19 cellular contexts compared by ENCODE assay signal in genomic region chr13:75197803-75198202, GRCh38.
"Had no signal": no experiment of that assay in that cellular context is flagged by ENCODE, and none has a peak within 500 bp of the region (broad histone marks: within the 10 kb centered on the region; RNA-seq: fewer than 3 reads in every experiment).

No MANE protein-coding gene starts in this region.

- DNase-seq: activated CD4-positive, alpha-beta T cell treated with anti-CD3 and anti-CD28 coated beads for 1 hour; activated gamma-delta T cell treated with Interleukin-2 at 50 U/mL for 16 hours; adrenal gland; effector CD4-positive, alpha-beta T cell; head of caudate nucleus; naive thymus-derived CD4-positive, alpha-beta T cell; occipital lobe; stimulated activated CD4-positive, alpha-beta T cell treated with anti-CD3 and anti-CD28 coated beads, Interleukin-2, amount 100 ng/mL, for 48 hours; T1000; transverse colon; WERI-Rb-1 had no signal

- H3K4me1 ChIP-seq: adrenal gland, prostate gland, transverse colon had no signal

- H3K36me3 Mint-ChIP-seq: activated naive CD4-positive, alpha-beta T cell treated with anti-CD3 and anti-CD28 coated beads, Interleukin-2, amount 50 U/mL, for 72 hours; memory B cell; naive thymus-derived CD4-positive, alpha-beta T cell had no signal

- H3K27ac Mint-ChIP-seq: activated naive CD4-positive, alpha-beta T cell treated with anti-CD3 and anti-CD28 coated beads, Interleukin-2, amount 50 U/mL, for 72 hours; activated T-helper 1 cell treated with anti-CD3 and anti-CD28 coated beads, Interleukin-12 subunit alpha, Interleukin-12 subunit beta, Interleukin-2, Interleukin-4 antibody, amounts not matched to agents 30 ng/mL and 10 ng/mL and 1 ng/mL, durations not matched to agents 14 hours and 24 hours and 36 hours; memory B cell; naive thymus-derived CD4-positive, alpha-beta T cell; stimulated activated naive CD8-positive, alpha-beta T cell treated with anti-CD3 and anti-CD28 coated beads, Interleukin-15, Interleukin-2, amounts not matched to agents 100 ng/mL and 50 ng/mL, for 24 hours had no signal

- H3K4me3 ChIP-seq: adrenal gland, prostate gland, right atrium auricular region, transverse colon, vagina had no signal

- H3K4me3 Mint-ChIP-seq: activated T-helper 1 cell treated with anti-CD3 and anti-CD28 coated beads, Interleukin-12 subunit alpha, Interleukin-12 subunit beta, Interleukin-2, Interleukin-4 antibody, amounts not matched to agents 30 ng/mL and 10 ng/mL and 1 ng/mL, durations not matched to agents 14 hours and 24 hours and 36 hours; memory B cell; naive thymus-derived CD4-positive, alpha-beta T cell; stimulated activated naive CD8-positive, alpha-beta T cell treated with anti-CD3 and anti-CD28 coated beads, Interleukin-15, Interleukin-2, amounts not matched to agents 100 ng/mL and 50 ng/mL, for 24 hours had no signal

- ATAC-seq: activated naive CD4-positive, alpha-beta T cell treated with anti-CD3 and anti-CD28 coated beads, Interleukin-2, amount 50 U/mL, for 72 hours; left lobe of liver; naive thymus-derived CD4-positive, alpha-beta T cell had no signal

- H3K36me3 ChIP-seq: adrenal gland, prostate gland, right atrium auricular region, transverse colon, vagina, WERI-Rb-1 had no signal

- H3K27me3 ChIP-seq: adrenal gland, right atrium auricular region, transverse colon, vagina had no signal

- H3K9me3 Mint-ChIP-seq: activated naive CD4-positive, alpha-beta T cell treated with anti-CD3 and anti-CD28 coated beads, Interleukin-2, amount 50 U/mL, for 72 hours; activated T-helper 1 cell treated with anti-CD3 and anti-CD28 coated beads, Interleukin-12 subunit alpha, Interleukin-12 subunit beta, Interleukin-2, Interleukin-4 antibody, amounts not matched to agents 30 ng/mL and 10 ng/mL and 1 ng/mL, durations not matched to agents 14 hours and 24 hours and 36 hours; stimulated activated naive CD8-positive, alpha-beta T cell treated with anti-CD3 and anti-CD28 coated beads, Interleukin-15, Interleukin-2, amounts not matched to agents 100 ng/mL and 50 ng/mL, for 24 hours had no signal

- H3K9me3 ChIP-seq: adrenal gland, prostate gland, right atrium auricular region, transverse colon, vagina had no signal

- H3K27ac ChIP-seq: adrenal gland, prostate gland, right atrium auricular region, transverse colon, vagina, WERI-Rb-1 had no signal

- H3K4me1 Mint-ChIP-seq: memory B cell; naive thymus-derived CD4-positive, alpha-beta T cell had no signal
